ENCODE assay signal across 21 cellular contexts in genomic region chr12:2348477-2348852, GRCh38.
DNase-seq lines count a peak whose midpoint lies in the region; ATAC-seq, FAIRE-seq and TF ChIP-seq lines count a peak whose summit lies in the region.
"Had no signal": no experiment of that assay in that cellular context is flagged by ENCODE, and none has a peak within 500 bp of the region (broad histone marks: within the 10 kb centered on the region; RNA-seq: fewer than 3 reads in every experiment).

No MANE protein-coding gene starts in this region.

- H3K4me1 ChIP-seq in ascending aorta (peaks cover 16 to 62% of the 10 kb centered on the region in 2 donors), gastroesophageal sphincter (peaks cover 0 to 65% (median 30%) of the 10 kb centered on the region in 3 donors), prostate gland (replicated peaks) (no peaks in the 10 kb centered on the region)
- H3K4me1 ChIP-seq: pancreas had no signal

- H3K4me3 ChIP-seq in ascending aorta (peak overlapping the region in 1 of 2 donors; percentile 11), gastroesophageal sphincter (no peak overlapping the region), prostate gland (no peak overlapping the region)
- H3K4me3 ChIP-seq: pancreas had no signal

- H3K9me3 ChIP-seq in ascending aorta (no peaks in the 10 kb centered on the region), gastroesophageal sphincter (no peaks in the 10 kb centered on the region), prostate gland (no peaks in the 10 kb centered on the region)
- H3K9me3 ChIP-seq: pancreas had no signal

- in situ Hi-C loops in G401 (cut with HindIII; ENCODE audit: low sequenced_read_pairs): no loop called here

- no peaks in the 10 kb centered on the region for H3K36me3 Mint-ChIP-seq in osteocyte (ENCODE audit: unreplicated experiment)
- H3K36me3 Mint-ChIP-seq: brain, natural killer cell had no signal

- no peak overlapping the region for H3K4me3 Mint-ChIP-seq in osteocyte (ENCODE audit: unreplicated experiment)
- H3K4me3 Mint-ChIP-seq: brain; CD4-positive, alpha-beta T cell; IgD-negative memory B cell; natural killer cell had no signal

- peak; percentile 48 for FAIRE-seq in urothelium cell line (lab: Jason Lieb, UNC)
- FAIRE-seq: colon, pancreas had no signal

- no peaks in the 10 kb centered on the region for H3K27me3 Mint-ChIP-seq in osteocyte (ENCODE audit: unreplicated experiment)
- H3K27me3 Mint-ChIP-seq: brain had no signal

- H3K27ac Mint-ChIP-seq in osteocyte (ENCODE audit: unreplicated experiment): peak overlapping the region; percentile 67
- H3K27ac Mint-ChIP-seq: CD4-positive, alpha-beta T cell; IgD-negative memory B cell; natural killer cell had no signal

- TF ChIP-seq CTCF in ascending aorta (IDR thresholded peaks at IDR 0.05) (no peak), gastroesophageal sphincter (IDR thresholded peaks at IDR 0.05) (no peak), osteocyte (IDR thresholded peaks at IDR 0.05) (no peak), prostate gland (IDR thresholded peaks at IDR 0.05) (no peak)

- H3K9me3 Mint-ChIP-seq in osteocyte (ENCODE audit: unreplicated experiment): no peaks in the 10 kb centered on the region
- H3K9me3 Mint-ChIP-seq: CD4-positive, alpha-beta T cell; IgD-negative memory B cell; natural killer cell had no signal

- H3K27ac ChIP-seq in ascending aorta (peak overlapping the region; percentile 85 to 86), gastroesophageal sphincter (peak overlapping the region; percentile 5 to 83 (median 78)), prostate gland (peak overlapping the region in 1 of 2 donors; percentile 31)
- H3K27ac ChIP-seq: pancreas had no signal

- peak; percentile 57 for ATAC-seq in gastroesophageal sphincter
- no peak for ATAC-seq in activated CD4-positive, CD25-positive, alpha-beta regulatory T cell treated with anti-CD3 and anti-CD28 coated beads, Interleukin-2, amount 50 U/mL, for 24 hours
- ATAC-seq: left colon, natural killer cell, pancreas had no signal

- no peak for TF ChIP-seq EP300 in gastroesophageal sphincter (IDR thresholded peaks at IDR 0.05)

- TF ChIP-seq POLR2A in gastroesophageal sphincter (IDR thresholded peaks at IDR 0.05) (no peak), prostate gland (IDR thresholded peaks at IDR 0.05) (no peak)

- intact Hi-C loops in ascending aorta (cut with DNase I) (no loop called here), prostate gland (cut with DNase I) (no loop called here)

- 7 to 37% methylated on average over 2 of the region's 11 CpGs for WGBS in gastroesophageal sphincter (ENCODE audit: low coverage in 1 of 2), 2 donors
- WGBS in prostate gland: 84% methylated on average over 11 of the region's 11 CpGs

- peaks cover 55% of the 10 kb centered on the region for H3K4me1 Mint-ChIP-seq in osteocyte (ENCODE audit: unreplicated experiment)
- H3K4me1 Mint-ChIP-seq: natural killer cell had no signal

- DNase-seq in ascending aorta (ENCODE audit: low spot score in 2 of 2) (peak in 1 of 2 donors; percentile 69), osteocyte (ENCODE audit: extremely low spot score, unreplicated experiment) (no peak), urothelium cell line (ENCODE audit: low spot score) (no peak), prostate gland (ENCODE audit: low spot score) (no peak), G401 (ENCODE audit: low spot score) (no peak)
- DNase-seq: activated CD4-positive, alpha-beta T cell treated with anti-CD3 and anti-CD28 coated beads for 1 hour; activated T-cell treated with anti-CD3 and anti-CD28 coated beads, Interleukin-2, amount 50 U/mL, for 1 hour; CD4-positive, alpha-beta T cell; left colon; mesendoderm; natural killer cell; NCI-H1105; NCI-H2029; NCI-H526 treated with DMSO at 0.1 percent for 48 hours; pancreas; stimulated activated CD8-positive, alpha-beta memory T cell treated with anti-CD3 and anti-CD28 coated beads, Interleukin-4, amount 100 ng/mL, for 48 hours had no signal

- H3K36me3 ChIP-seq in ascending aorta (no peaks in the 10 kb centered on the region), gastroesophageal sphincter (no peaks in the 10 kb centered on the region), prostate gland (no peaks in the 10 kb centered on the region)
- H3K36me3 ChIP-seq: pancreas had no signal

- H3K27me3 ChIP-seq in ascending aorta (no peaks in the 10 kb centered on the region), gastroesophageal sphincter (no peaks in the 10 kb centered on the region), prostate gland (replicated peaks; ENCODE audit: insufficient read depth) (no peaks in the 10 kb centered on the region)
- H3K27me3 ChIP-seq: pancreas had no signal
